ENCODE assay signal across 8 cellular contexts in genomic region chr19:13978721-13979191, GRCh38.
DNase-seq lines count a peak whose midpoint lies in the region; ATAC-seq lines count a peak whose summit lies in the region.
"Had no signal": no experiment of that assay in that cellular context is flagged by ENCODE, and none has a peak within 500 bp of the region (broad histone marks: within the 10 kb centered on the region; RNA-seq: fewer than 3 reads in every experiment).

No MANE protein-coding gene starts in this region.

- in situ Hi-C loops in HAP-1 (cut with MboI; ENCODE audit: low sequenced_read_pairs): no loop called here

- peaks cover 15% of the 10 kb centered on the region for H3K36me3 ChIP-seq in HAP-1 (replicated peaks)

- H3K4me1 ChIP-seq in HAP-1: no peaks in the 10 kb centered on the region

- no peak overlapping the region for H3K4me3 ChIP-seq in HAP-1

- no peak for ATAC-seq in HG03432 (IDR thresholded peaks at IDR 0.05; ENCODE audit: unreplicated experiment)

- H3K9me3 ChIP-seq in HAP-1: no peaks in the 10 kb centered on the region

- peak; percentile 23 for DNase-seq in stimulated activated CD4-positive, alpha-beta T cell treated with anti-CD3 and anti-CD28 coated beads, Interleukin-4, amount 100 ng/mL, for 1 hour
- no peak for DNase-seq in stimulated activated CD4-positive, alpha-beta T cell treated with anti-CD3 and anti-CD28 coated beads, Interleukin-4, amount 100 ng/mL, for 4 hours
- DNase-seq in left kidney (ENCODE audit: low read depth, low spot score): peak; percentile 76
- no peak for DNase-seq in HAP-1 (ENCODE audit: low spot score in 2 of 2)
- DNase-seq in activated gamma-delta T cell treated with Interleukin-2 at 50 U/mL for 16 hours: no peak
- DNase-seq: CD4-positive, alpha-beta memory T cell; NCI-H510A had no signal

- H3K27me3 ChIP-seq in HAP-1 (ENCODE audit: low read depth): no peaks in the 10 kb centered on the region

Comparison
In these comparisons a context has a peak if more than half of its experiments do, and no peak if none do; other contexts are left out.
1. DNase-seq: peak in stimulated activated CD4-positive, alpha-beta T cell treated with anti-CD3 and anti-CD28 coated beads, Interleukin-4, amount 100 ng/mL, for 1 hour (single experiment) and left kidney (single experiment); none in stimulated activated CD4-positive, alpha-beta T cell treated with anti-CD3 and anti-CD28 coated beads, Interleukin-4, amount 100 ng/mL, for 4 hours (0 of 2), HAP-1 (0 of 2) and activated gamma-delta T cell treated with Interleukin-2 at 50 U/mL for 16 hours (single experiment).